In the genomic region with DNA sequence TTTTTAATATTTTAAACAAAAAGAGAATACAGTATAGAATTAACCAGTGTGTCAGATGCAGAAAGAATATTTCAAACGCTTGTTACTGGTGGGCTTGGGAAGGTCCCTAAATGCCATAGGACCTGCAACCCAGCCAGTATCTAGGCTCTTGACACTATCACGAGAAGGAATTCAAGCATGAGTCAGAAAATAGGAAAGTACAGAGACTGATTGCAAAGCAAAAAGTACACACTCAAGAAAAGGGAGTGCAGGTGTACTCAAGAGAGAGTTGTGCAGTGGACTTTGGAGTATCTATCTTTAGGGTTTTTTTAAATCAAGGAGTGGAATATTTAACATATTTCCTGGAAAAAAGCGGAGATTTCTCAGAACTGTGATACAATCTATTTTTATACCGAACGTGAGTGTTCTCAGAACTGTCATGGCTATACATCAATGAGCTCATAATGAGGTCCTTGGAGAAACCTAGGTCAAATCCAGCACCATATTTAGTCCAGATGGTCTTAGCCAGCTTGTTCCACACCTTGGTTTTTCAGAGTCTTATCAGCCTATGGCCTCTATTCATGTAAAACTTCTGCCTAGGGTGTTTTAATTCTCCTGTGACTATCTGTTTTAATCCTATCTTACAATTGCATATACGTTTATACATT, we compare ENCODE assay signal across 23 cellular contexts.
"Had no signal": no experiment of that assay in that cellular context is flagged by ENCODE, and none has a peak within 500 bp of the region (broad histone marks: within the 10 kb centered on the region; RNA-seq: fewer than 3 reads in every experiment).

No MANE protein-coding gene starts in this region.

- H3K27me3 ChIP-seq: colonic mucosa, esophagus muscularis mucosa, foreskin keratinocyte, gastroesophageal sphincter, heart left ventricle, right atrium auricular region, sigmoid colon, tibial nerve had no signal

- H3K9me3 ChIP-seq: colonic mucosa, esophagus muscularis mucosa, prostate gland, right atrium auricular region, sigmoid colon, thoracic aorta had no signal

- H3K36me3 ChIP-seq: colonic mucosa, esophagus muscularis mucosa, gastroesophageal sphincter, heart left ventricle, prostate gland, right atrium auricular region, sigmoid colon, thoracic aorta, tibial nerve had no signal

- H3K27me3 Mint-ChIP-seq: dendritic cell treated with granulocyte-macrophage colony-stimulating factor and Interleukin-4, amounts not matched to agents 40 ng/mL and 50 ng/mL, for 4 days; naive thymus-derived CD4-positive, alpha-beta T cell; stimulated activated memory B cell treated with anti-CD40 and anti-IgM and Interleukin-4, amounts not matched to agents 10 μg/mL and 1 μg/mL and 100 μg/mL, for 72 hours had no signal

- H3K4me1 Mint-ChIP-seq: endodermal cell; nephron; stimulated activated memory B cell treated with anti-CD40 and anti-IgM and Interleukin-4, amounts not matched to agents 10 μg/mL and 1 μg/mL and 100 μg/mL, for 72 hours had no signal

- H3K27ac Mint-ChIP-seq: dendritic cell treated with granulocyte-macrophage colony-stimulating factor and Interleukin-4, amounts not matched to agents 40 ng/mL and 50 ng/mL, for 4 days; endodermal cell; naive thymus-derived CD4-positive, alpha-beta T cell; nephron; stimulated activated memory B cell treated with anti-CD40 and anti-IgM and Interleukin-4, amounts not matched to agents 10 μg/mL and 1 μg/mL and 100 μg/mL, for 72 hours had no signal

- H3K27ac ChIP-seq: colonic mucosa, esophagus muscularis mucosa, foreskin keratinocyte, gastroesophageal sphincter, heart left ventricle, prostate gland, right atrium auricular region, sigmoid colon, thoracic aorta, tibial nerve had no signal

- H3K36me3 Mint-ChIP-seq: naive thymus-derived CD4-positive, alpha-beta T cell; stimulated activated memory B cell treated with anti-CD40 and anti-IgM and Interleukin-4, amounts not matched to agents 10 μg/mL and 1 μg/mL and 100 μg/mL, for 72 hours had no signal

- H3K4me3 Mint-ChIP-seq: dendritic cell treated with granulocyte-macrophage colony-stimulating factor and Interleukin-4, amounts not matched to agents 40 ng/mL and 50 ng/mL, for 4 days; endodermal cell; naive thymus-derived CD4-positive, alpha-beta T cell; nephron; stimulated activated memory B cell treated with anti-CD40 and anti-IgM and Interleukin-4, amounts not matched to agents 10 μg/mL and 1 μg/mL and 100 μg/mL, for 72 hours had no signal

- H3K4me1 ChIP-seq: colonic mucosa, esophagus muscularis mucosa, foreskin keratinocyte, gastroesophageal sphincter, heart left ventricle, prostate gland, right atrium auricular region, tibial nerve had no signal

- ATAC-seq: foreskin keratinocyte; gastroesophageal sphincter; heart left ventricle; naive thymus-derived CD4-positive, alpha-beta T cell; stimulated activated memory B cell treated with anti-CD40 and anti-IgM and Interleukin-4, amounts not matched to agents 10 μg/mL and 1 μg/mL and 100 μg/mL, for 72 hours; stimulated activated naive CD8-positive, alpha-beta T cell treated with anti-CD3 and anti-CD28 coated beads, Interleukin-15, Interleukin-2, amounts not matched to agents 100 U/mL and 50 U/mL, for 24 hours had no signal

- H3K4me3 ChIP-seq: colonic mucosa, esophagus muscularis mucosa, gastroesophageal sphincter, heart left ventricle, prostate gland, right atrium auricular region, sigmoid colon, thoracic aorta, tibial nerve had no signal

- DNase-seq: colonic mucosa; effector CD8-positive, alpha-beta T cell; endodermal cell; foreskin keratinocyte; heart left ventricle; hippocampal formation; mammary epithelial cell; mesendoderm; midbrain; naive thymus-derived CD4-positive, alpha-beta T cell; nucleus accumbens; sigmoid colon; stimulated activated CD4-positive, alpha-beta T cell treated with anti-CD3 and anti-CD28 coated beads, Interleukin-4, amount 100 ng/mL, for 4 hours; stimulated activated naive CD8-positive, alpha-beta T cell treated with anti-CD3 and anti-CD28 coated beads, Interleukin-15, Interleukin-2, amounts not matched to agents 100 U/mL and 50 U/mL, for 24 hours had no signal
